8 cellular contexts compared by ENCODE assay signal in the genomic region with DNA sequence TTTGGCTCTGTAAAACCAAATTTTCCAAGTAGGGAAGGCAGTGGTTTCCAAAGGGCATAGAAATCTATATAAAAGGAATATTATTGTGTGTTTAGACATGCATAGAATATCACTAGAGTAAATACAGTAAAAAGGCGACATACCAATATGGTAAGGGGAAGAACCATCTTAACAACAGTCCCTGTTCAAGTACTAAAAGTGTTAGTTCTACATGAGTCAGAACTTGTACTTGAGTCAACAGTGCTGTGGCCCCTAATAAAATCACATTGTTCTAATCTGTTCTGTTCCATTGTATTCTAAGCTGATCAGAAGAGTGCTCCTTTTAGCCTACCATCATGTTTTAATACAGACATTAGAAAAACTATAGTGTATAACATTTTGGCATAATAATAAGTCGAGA. TPM values are rescaled to one million over a fixed set of nuclear protein-coding genes. Genes with fewer than 3 reads are reported as not detected.
A peak's percentile ranks its signal among the peaks of the same experiment; 100 is the strongest.
DNase-seq lines count a peak whose midpoint lies in the region; ATAC-seq, FAIRE-seq and TF ChIP-seq lines count a peak whose summit lies in the region.

No MANE protein-coding gene starts in this region.

- no peaks in the 10 kb centered on the region for H3K27me3 Mint-ChIP-seq in activated naive CD4-positive, alpha-beta T cell treated with anti-CD3 and anti-CD28 coated beads for 36 hours (ENCODE audit: low read depth)
- no peaks in the 10 kb centered on the region for H3K27me3 Mint-ChIP-seq in activated naive CD4-positive, alpha-beta T cell treated with anti-CD3 and anti-CD28 coated beads, Interleukin-2, amount 10 ng/mL, durations not matched to agents 7 days and 5 days

- CTCF ChIA-PET in activated naive CD4-positive, alpha-beta T cell treated with anti-CD3 and anti-CD28 coated beads for 36 hours (lab: Charles Lee), result no interaction called here
- CTCF ChIA-PET in activated naive CD4-positive, alpha-beta T cell treated with anti-CD3 and anti-CD28 coated beads, Interleukin-2, amount 10 ng/mL, durations not matched to agents 7 days and 5 days (lab: Charles Lee), result no interaction called here

- H3K4me1 Mint-ChIP-seq in activated naive CD4-positive, alpha-beta T cell treated with anti-CD3 and anti-CD28 coated beads for 36 hours (ENCODE audit: low read depth), result peaks cover 29% of the 10 kb centered on the region
- H3K4me1 Mint-ChIP-seq in activated naive CD4-positive, alpha-beta T cell treated with anti-CD3 and anti-CD28 coated beads, Interleukin-2, amount 10 ng/mL, durations not matched to agents 7 days and 5 days, result no peaks in the 10 kb centered on the region

- H3K4me1 ChIP-seq in heart right ventricle, result peaks cover 0 to 40% (median 6%) of the 10 kb centered on the region in 9 donors

- no peak for FAIRE-seq in frontal cortex (lab: Jason Lieb, UNC)

- WGBS in heart right ventricle, 2 donors, result 95 to 98% methylated on average over 2 of the region's 2 CpGs

- intact Hi-C loops in activated naive CD4-positive, alpha-beta T cell treated with anti-CD3 and anti-CD28 coated beads for 36 hours (cut with micrococcal nuclease), result loop anchor here (1.0 to 5.0 kb wide), 6 partner anchors 8 to 483 kb away; partner anchors contain the start of gene TNFRSF11A
- intact Hi-C loops in heart right ventricle (cut with DNase I), result no loop called here

- H3K9me3 Mint-ChIP-seq in activated naive CD4-positive, alpha-beta T cell treated with anti-CD3 and anti-CD28 coated beads for 36 hours, result no peaks in the 10 kb centered on the region
- H3K9me3 Mint-ChIP-seq in activated naive CD4-positive, alpha-beta T cell treated with anti-CD3 and anti-CD28 coated beads, Interleukin-2, amount 10 ng/mL, durations not matched to agents 7 days and 5 days, result no peaks in the 10 kb centered on the region

- no peaks in the 10 kb centered on the region for H3K27me3 ChIP-seq in heart right ventricle

- peaks cover 0 to 86% (median 17%) of the 10 kb centered on the region in 9 donors for H3K36me3 ChIP-seq in heart right ventricle

- peak overlapping the region; percentile 1 for H3K27ac Mint-ChIP-seq in activated naive CD4-positive, alpha-beta T cell treated with anti-CD3 and anti-CD28 coated beads for 36 hours
- H3K27ac Mint-ChIP-seq in activated naive CD4-positive, alpha-beta T cell treated with anti-CD3 and anti-CD28 coated beads, Interleukin-2, amount 10 ng/mL, durations not matched to agents 7 days and 5 days, result no peak overlapping the region

- no peak overlapping the region for H3K4me3 ChIP-seq in heart right ventricle

- H3K27ac ChIP-seq in heart right ventricle, result no peak overlapping the region

- peak; percentile 64 for ATAC-seq in HG02571 (IDR thresholded peaks at IDR 0.05; ENCODE audit: unreplicated experiment)
- peak; percentile 55 for ATAC-seq in HG03565 (IDR thresholded peaks at IDR 0.05; ENCODE audit: unreplicated experiment)
- ATAC-seq in stimulated activated naive CD8-positive, alpha-beta T cell treated with anti-CD3 and anti-CD28 coated beads, Interleukin-15, Interleukin-2, amounts not matched to agents 100 U/mL and 50 U/mL, for 24 hours, result peak; percentile 81
- no peak for ATAC-seq in heart right ventricle

- TF ChIP-seq CTCF in heart right ventricle (IDR thresholded peaks at IDR 0.05), result no peak

- H3K4me3 Mint-ChIP-seq in activated naive CD4-positive, alpha-beta T cell treated with anti-CD3 and anti-CD28 coated beads for 36 hours, result no peak overlapping the region
- no peak overlapping the region for H3K4me3 Mint-ChIP-seq in activated naive CD4-positive, alpha-beta T cell treated with anti-CD3 and anti-CD28 coated beads, Interleukin-2, amount 10 ng/mL, durations not matched to agents 7 days and 5 days

- no peaks in the 10 kb centered on the region for H3K9me3 ChIP-seq in heart right ventricle

- peaks cover 20% of the 10 kb centered on the region for H3K36me3 Mint-ChIP-seq in activated naive CD4-positive, alpha-beta T cell treated with anti-CD3 and anti-CD28 coated beads for 36 hours (ENCODE audit: low read depth)
- H3K36me3 Mint-ChIP-seq in activated naive CD4-positive, alpha-beta T cell treated with anti-CD3 and anti-CD28 coated beads, Interleukin-2, amount 10 ng/mL, durations not matched to agents 7 days and 5 days, result peaks cover 47% of the 10 kb centered on the region

- DNase-seq in activated naive CD4-positive, alpha-beta T cell treated with anti-CD3 and anti-CD28 coated beads for 36 hours, result no peak
- DNase-seq in activated naive CD4-positive, alpha-beta T cell treated with anti-CD3 and anti-CD28 coated beads, Interleukin-2, amount 10 ng/mL, durations not matched to agents 7 days and 5 days, result no peak
- no peak for DNase-seq in stimulated activated naive CD8-positive, alpha-beta T cell treated with anti-CD3 and anti-CD28 coated beads, Interleukin-15, Interleukin-2, amounts not matched to agents 100 U/mL and 50 U/mL, for 24 hours
- DNase-seq in heart right ventricle (no peak), frontal cortex (ENCODE audit: low spot score in 2 of 2) (no peak)
- no peak for DNase-seq in stimulated activated CD4-positive, alpha-beta T cell treated with anti-CD3 and anti-CD28 coated beads, Interleukin-15, amount 100 ng/mL, for 24 hours

RNA-seq across cellular contexts. Expression of gene TNFRSF11A, which starts 36.1 kb away (rescaled TPM):
- total RNA-seq in activated naive CD4-positive, alpha-beta T cell treated with anti-CD3 and anti-CD28 coated beads for 36 hours, result 1 to 10 TPM; 3.1 to 3.5 TPM
- total RNA-seq in heart right ventricle (1 to 10 TPM in 5 of 10 donors, under 1 TPM in 5; 0.34 to 2.7 (median 1.1) TPM), frontal cortex (0.82 TPM)
- under 1 TPM; 0.29 to 0.33 TPM for polyA plus RNA-seq in heart right ventricle

Comparison
In these comparisons a context has a peak if more than half of its experiments do, and no peak if none do; other contexts are left out.
1. ATAC-seq: peak in HG02571 (single experiment), HG03565 (single experiment) and stimulated activated naive CD8-positive, alpha-beta T cell treated with anti-CD3 and anti-CD28 coated beads, Interleukin-15, Interleukin-2, amounts not matched to agents 100 U/mL and 50 U/mL, for 24 hours (single experiment); none in heart right ventricle (0 of 8).